Comparison of ENCODE assay signal across 21 cellular contexts in genomic region chr2:150080115-150080514, GRCh38.
DNase-seq lines count a peak whose midpoint lies in the region; ATAC-seq, FAIRE-seq and TF ChIP-seq lines count a peak whose summit lies in the region.
"Had no signal": no experiment of that assay in that cellular context is flagged by ENCODE, and none has a peak within 500 bp of the region (broad histone marks: within the 10 kb centered on the region; RNA-seq: fewer than 3 reads in every experiment).

No MANE protein-coding gene starts in this region.

- intact Hi-C loops in PC-3 (cut with micrococcal nuclease) = no loop called here
- intact Hi-C loops in endothelial cell of umbilical vein (cut with micrococcal nuclease) = loop anchor here (2.0 to 5.0 kb wide), 3 partner anchors 88 to 339 kb away; no protein-coding TSS in a partner anchor

- dilution Hi-C loops in endothelial cell of umbilical vein (cut with MboI; ENCODE audit: extremely low pct_ligation_motif_present, low sequenced_read_pairs) = no loop called here

- peaks cover 4% of the 10 kb centered on the region; the same call in 1 of the 2 replicates for H3K9me3 ChIP-seq in PC-3 (ENCODE audit: low read length)
- no peaks in the 10 kb centered on the region for H3K9me3 ChIP-seq in endothelial cell of umbilical vein (replicated peaks; ENCODE audit: control insufficient read depth, insufficient read depth, low read length)
- H3K9me3 ChIP-seq: breast epithelium had no signal

- BruUV-seq in PC-3 (replicated peaks; lab: Mats Ljungman, UMichigan) = no TSS peak
- BruUV-seq in endothelial cell of umbilical vein (replicated peaks; lab: Mats Ljungman, UMichigan) = no TSS peak

- H3K27ac ChIP-seq in PC-3 (ENCODE audit: low read length) (no peak overlapping the region), endothelial cell of umbilical vein (ENCODE audit: insufficient read depth, low read depth, low read length) (no peak overlapping the region)
- H3K27ac ChIP-seq: breast epithelium, suprapubic skin had no signal

- no peaks in the 10 kb centered on the region for H3K4me1 Mint-ChIP-seq in progenitor cell of endocrine pancreas (ENCODE audit: low read depth)

- H3K79me2 ChIP-seq in PC-3 (ENCODE audit: low read length) (no peaks in the 10 kb centered on the region), endothelial cell of umbilical vein (ENCODE audit: control insufficient read depth, insufficient read depth, low read length) (no peaks in the 10 kb centered on the region)

- H2AFZ ChIP-seq in PC-3 (ENCODE audit: low read length) (no peak overlapping the region), endothelial cell of umbilical vein (ENCODE audit: low read depth, low read length) (no peak overlapping the region)

- H3K36me3 Mint-ChIP-seq in progenitor cell of endocrine pancreas (ENCODE audit: insufficient read depth) = peaks cover 2% of the 10 kb centered on the region
- H3K36me3 Mint-ChIP-seq: activated naive CD8-positive, alpha-beta T cell had no signal

- FAIRE-seq in endothelial cell of umbilical vein (lab: Jason Lieb, UNC) = no peak

- peaks cover 3% of the 10 kb centered on the region for H3K9me3 Mint-ChIP-seq in progenitor cell of endocrine pancreas (ENCODE audit: low read depth)

- TF ChIP-seq CTCF in PC-3 (conservative IDR thresholded peaks at IDR 0.05; ENCODE audit: low read depth, low read length) (no peak), endothelial cell of umbilical vein (IDR thresholded peaks at IDR 0.05; ENCODE audit: extremely low read depth in 1 of 2, insufficient read depth in 1 of 2, low read depth in 1 of 2, low read length in 2 of 2) (no peak), progenitor cell of endocrine pancreas (IDR thresholded peaks at IDR 0.05; ENCODE audit: unreplicated experiment) (no peak)

- ATAC-seq in PC-3 (no peak), HG03565 (IDR thresholded peaks at IDR 0.05; ENCODE audit: unreplicated experiment) (no peak)
- ATAC-seq: foreskin keratinocyte, left lobe of liver, Panc1 had no signal

- H3K4me3 Mint-ChIP-seq in progenitor cell of endocrine pancreas (ENCODE audit: low read depth) = no peak overlapping the region
- H3K4me3 Mint-ChIP-seq: activated naive CD8-positive, alpha-beta T cell; activated T-cell treated with anti-CD3 and anti-CD28 coated beads, Interleukin-2, amount 50 U/mL, for 24 hours had no signal

- H3K36me3 ChIP-seq in PC-3 (ENCODE audit: low read depth, low read length) (no peaks in the 10 kb centered on the region), endothelial cell of umbilical vein (ENCODE audit: control insufficient read depth in 2 of 2, extremely low read depth in 1 of 2, insufficient read depth in 2 of 2, low read length in 2 of 2) (no peaks in the 10 kb centered on the region)
- H3K36me3 ChIP-seq: breast epithelium, suprapubic skin had no signal

- no peak overlapping the region for H3K4me2 ChIP-seq in PC-3 (ENCODE audit: low read length)
- no peak overlapping the region for H3K4me2 ChIP-seq in endothelial cell of umbilical vein (ENCODE audit: insufficient read depth, low read length)

- no peak for TF ChIP-seq POLR2A in endothelial cell of umbilical vein (IDR thresholded peaks at IDR 0.05; ENCODE audit: low read depth, low read length)

- H3K4me1 ChIP-seq in PC-3 (ENCODE audit: insufficient read depth, low read length) (peaks cover 16% of the 10 kb centered on the region), endothelial cell of umbilical vein (ENCODE audit: control insufficient read depth, extremely low read depth, insufficient read depth, low read length) (peaks cover 40% of the 10 kb centered on the region)
- H3K4me1 ChIP-seq: breast epithelium had no signal

- no peaks in the 10 kb centered on the region for H3K27me3 ChIP-seq in PC-3 (ENCODE audit: low read length)
- H3K27me3 ChIP-seq in endothelial cell of umbilical vein (ENCODE audit: control insufficient read depth in 2 of 2, insufficient read depth in 2 of 2, low read length in 2 of 2) = no peaks in the 10 kb centered on the region
- H3K27me3 ChIP-seq: breast epithelium, foreskin keratinocyte, suprapubic skin had no signal

- H3K9me1 ChIP-seq in endothelial cell of umbilical vein (replicated peaks; ENCODE audit: control insufficient read depth, extremely low read depth, insufficient read depth, low read length) = peaks cover 2% of the 10 kb centered on the region

- H3K27me3 Mint-ChIP-seq in progenitor cell of endocrine pancreas = no peaks in the 10 kb centered on the region
- H3K27me3 Mint-ChIP-seq: activated naive CD8-positive, alpha-beta T cell; activated T-cell treated with anti-CD3 and anti-CD28 coated beads, Interleukin-2, amount 50 U/mL, for 24 hours had no signal

- no peak overlapping the region for H3K27ac Mint-ChIP-seq in progenitor cell of endocrine pancreas
- H3K27ac Mint-ChIP-seq: activated naive CD8-positive, alpha-beta T cell; activated T-cell treated with anti-CD3 and anti-CD28 coated beads, Interleukin-2, amount 50 U/mL, for 24 hours had no signal

- CTCF ChIA-PET in PC-3 (lab: Charles Lee) (no interaction called here), endothelial cell of umbilical vein (lab: Charles Lee) (no interaction called here)

- POLR2A ChIA-PET in PC-3 (lab: Charles Lee; ENCODE audit: unreplicated experiment) = no interaction called here
- POLR2A ChIA-PET in endothelial cell of umbilical vein (lab: Charles Lee) = no interaction called here

- H3K4me3 ChIP-seq in PC-3 (ENCODE audit: low read length) = no peak overlapping the region
- H3K4me3 ChIP-seq in endothelial cell of umbilical vein (replicated peaks in 1 of 3; ENCODE audit: insufficient read depth in 1 of 3, low read depth in 1 of 3, low read length in 3 of 3) = no peak overlapping the region
- H3K4me3 ChIP-seq: breast epithelium, suprapubic skin had no signal

- peaks cover 7% of the 10 kb centered on the region for H3F3A ChIP-seq in PC-3 (ENCODE audit: low read length, unreplicated experiment)

- DNase-seq in EH (ENCODE audit: low read depth) = peak; percentile 88
- DNase-seq in PC-3 = peak; percentile 7
- DNase-seq in endothelial cell of umbilical vein (ENCODE audit: low read depth, low spot score) = peak; percentile 51
- peak; percentile 20 for DNase-seq in non-pigmented ciliary epithelial cell (ENCODE audit: low read depth)
- DNase-seq in progenitor cell of endocrine pancreas (ENCODE audit: low spot score, unreplicated experiment) = no peak
- no peak for DNase-seq in islet precursor cell
- DNase-seq: activated CD4-positive, alpha-beta T cell treated with anti-CD3 and anti-CD28 coated beads, Interleukin-2, amount 50 U/mL, for 48 hours; activated T-cell treated with anti-CD3 and anti-CD28 coated beads, Interleukin-2, amount 50 U/mL, for 24 hours; C1 segment of cervical spinal cord; MV-4-11; NCI-H2107; NCI-H774; stimulated activated CD4-positive, alpha-beta T cell treated with anti-CD3 and anti-CD28 coated beads, Interleukin-4, amount 100 ng/mL, for 24 hours; SW 1271 had no signal

- no peaks in the 10 kb centered on the region for H4K20me1 ChIP-seq in PC-3 (ENCODE audit: low read length)
- H4K20me1 ChIP-seq in endothelial cell of umbilical vein (replicated peaks; ENCODE audit: control insufficient read depth, extremely low read depth, insufficient read depth, low read length) = no peaks in the 10 kb centered on the region

- H3K9me2 ChIP-seq in PC-3 (replicated peaks; ENCODE audit: low read length) = no peaks in the 10 kb centered on the region

- H3K9ac ChIP-seq in PC-3 (ENCODE audit: low read length) (no peak overlapping the region), endothelial cell of umbilical vein (replicated peaks; ENCODE audit: extremely low read depth, insufficient read depth, low read length) (no peak overlapping the region)

TF ChIP-seq in endothelial cell of umbilical vein, 7 proteins besides CTCF, POLR2A, EP300 and RAD21:
- TF ChIP-seq EZH2 (IDR thresholded peaks at IDR 0.05; ENCODE audit: borderline replicate concordance, low read depth, low read length, severe bottlenecking) (no peak), FOS (IDR thresholded peaks at IDR 0.05; ENCODE audit: borderline replicate concordance, insufficient read depth, low read length) (peak; percentile 10)

Comparison
In these comparisons a context has a peak if more than half of its experiments do, and no peak if none do; other contexts are left out.
1. DNase-seq: peak in EH (single experiment), PC-3 (single experiment), endothelial cell of umbilical vein (single experiment) and non-pigmented ciliary epithelial cell (single experiment); none in progenitor cell of endocrine pancreas (single experiment) and islet precursor cell (single experiment).